Comparison of ENCODE assay signal across 24 cellular contexts in the genomic region with DNA sequence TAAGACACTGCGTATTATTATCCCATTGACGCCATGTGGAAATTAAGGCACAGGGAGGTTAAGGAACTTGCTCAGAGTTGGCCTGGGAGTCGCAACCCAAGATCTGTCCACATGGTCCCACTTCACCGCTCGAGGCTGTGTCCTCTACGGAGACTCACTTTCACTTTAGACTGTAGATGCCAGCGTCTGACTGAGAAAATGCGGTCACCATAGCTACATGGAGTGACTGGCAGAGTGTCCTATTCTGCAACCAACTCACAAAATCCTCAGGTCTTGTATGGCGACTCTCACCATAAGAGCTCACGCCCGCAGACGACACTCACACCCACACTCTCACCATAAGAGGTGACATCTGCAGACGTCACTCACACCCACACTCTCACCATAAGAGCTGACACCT.
"Had no signal": no experiment of that assay in that cellular context is flagged by ENCODE, and none has a peak within 500 bp of the region (broad histone marks: within the 10 kb centered on the region; RNA-seq: fewer than 3 reads in every experiment).

No MANE protein-coding gene starts in this region.

- H3K27ac ChIP-seq: coronary artery, neutrophil, parathyroid adenoma, prostate gland, right atrium auricular region, stomach, thoracic aorta, tibial nerve, upper lobe of left lung had no signal

- H3K27me3 ChIP-seq: neutrophil, right atrium auricular region, stomach, tibial nerve, upper lobe of left lung had no signal

- H3K36me3 ChIP-seq: neutrophil, prostate gland, right atrium auricular region, stomach, thoracic aorta, tibial nerve, upper lobe of left lung had no signal

- H3K79me2 ChIP-seq: parathyroid adenoma had no signal

- H2AFZ ChIP-seq: parathyroid adenoma had no signal

- ATAC-seq: effector memory CD8-positive, alpha-beta T cell; natural killer cell; sciatic nerve; stimulated activated effector memory CD8-positive, alpha-beta T cell treated with anti-CD3 and anti-CD28 coated beads, Interleukin-12 subunit alpha, Interleukin-12 subunit beta, amount 100 ng/mL, for 72 hours had no signal

- H3K4me3 Mint-ChIP-seq: effector memory CD8-positive, alpha-beta T cell; immature natural killer cell; memory B cell; natural killer cell; stimulated activated effector memory CD8-positive, alpha-beta T cell treated with anti-CD3 and anti-CD28 coated beads, Interleukin-12 subunit alpha, Interleukin-12 subunit beta, amount 100 ng/mL, for 72 hours had no signal

- H3K9ac ChIP-seq: parathyroid adenoma had no signal

- H3K9me3 ChIP-seq: neutrophil, prostate gland, right atrium auricular region, stomach, thoracic aorta, upper lobe of left lung had no signal

- DNase-seq: dermis blood vessel endothelial cell; effector memory CD8-positive, alpha-beta T cell; immature natural killer cell; natural killer cell; stimulated activated CD4-positive, alpha-beta T cell treated with anti-CD3 and anti-CD28 coated beads, Interleukin-2, amount 100 ng/mL, for 24 hours; stimulated activated CD4-positive, alpha-beta T cell treated with anti-CD3 and anti-CD28 coated beads, Interleukin-4, amount 100 ng/mL, for 24 hours; stimulated activated naive CD4-positive, alpha-beta T cell treated with Interleukin-2 at 50 U/mL for 16 hours; stomach had no signal

- H3K27me3 Mint-ChIP-seq: effector memory CD8-positive, alpha-beta T cell; memory B cell had no signal

- FAIRE-seq: frontal cortex, keratinocyte, urothelium cell line had no signal

- H3K4me1 ChIP-seq: parathyroid adenoma, prostate gland, right atrium auricular region, tibial nerve, upper lobe of left lung had no signal

- H3K4me3 ChIP-seq: coronary artery, lung, prostate gland, right atrium auricular region, smooth muscle cell, stomach, thoracic aorta, tibial nerve, upper lobe of left lung had no signal

- H3K4me2 ChIP-seq: smooth muscle cell had no signal

- H3K36me3 Mint-ChIP-seq: memory B cell, natural killer cell had no signal

- H3K27ac Mint-ChIP-seq: effector memory CD8-positive, alpha-beta T cell; memory B cell; stimulated activated effector memory CD8-positive, alpha-beta T cell treated with anti-CD3 and anti-CD28 coated beads, Interleukin-12 subunit alpha, Interleukin-12 subunit beta, amount 100 ng/mL, for 72 hours had no signal
